Comparison of ENCODE assay signal across 2 cellular contexts in the genomic region with DNA sequence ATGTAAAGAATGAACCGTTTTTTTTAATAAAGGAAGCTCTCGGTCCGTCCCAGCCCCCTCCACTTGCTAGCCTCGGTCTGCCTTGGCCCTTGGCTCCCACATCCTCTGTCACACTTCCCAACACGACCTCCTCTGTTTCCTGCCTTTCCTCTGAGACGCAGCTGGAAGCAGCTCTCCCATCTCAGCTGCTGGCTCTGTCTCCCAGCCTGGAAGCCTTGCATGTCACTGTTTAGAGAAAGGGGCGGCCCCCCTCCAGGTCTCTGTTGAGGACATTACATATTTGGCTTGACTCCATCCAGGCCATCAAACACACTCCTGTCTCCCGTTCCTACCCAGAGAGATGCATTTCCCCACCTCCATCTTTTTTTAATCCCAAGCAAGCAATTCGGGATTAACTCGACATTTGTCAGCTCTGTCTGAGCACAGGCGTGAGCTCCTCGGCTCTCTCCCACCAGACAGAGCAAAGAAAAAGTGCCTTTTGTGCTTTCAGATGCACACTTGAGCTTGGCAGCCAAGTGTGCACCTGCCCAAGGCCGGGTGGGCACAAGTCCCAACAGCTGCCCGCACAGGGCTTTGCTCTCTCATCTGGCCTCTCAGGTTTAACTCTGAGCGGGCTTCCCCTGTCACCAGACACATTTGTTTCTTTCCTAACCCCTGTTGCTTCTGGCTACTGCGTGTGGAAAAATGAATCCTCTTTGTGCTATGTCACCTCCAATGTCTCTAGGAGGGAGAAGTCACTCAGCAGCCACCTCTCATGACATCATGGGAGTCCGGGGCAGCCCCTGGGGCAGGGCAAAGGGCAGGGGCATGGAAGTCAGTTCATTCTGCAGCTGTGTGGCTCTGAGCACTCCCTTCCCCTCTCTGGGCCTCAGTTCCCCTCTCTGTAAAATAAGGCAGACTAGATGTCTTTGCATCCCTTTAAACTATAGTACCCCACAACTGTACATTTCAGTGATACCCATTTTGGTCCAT.
TF ChIP-seq lines count a peak whose summit lies in the region.

No MANE protein-coding gene starts in this region.

TF ChIP-seq in liver, 16 proteins besides CTCF, POLR2A, EP300 and RAD21 (continued from another document):
- TF ChIP-seq, protein P1, sequence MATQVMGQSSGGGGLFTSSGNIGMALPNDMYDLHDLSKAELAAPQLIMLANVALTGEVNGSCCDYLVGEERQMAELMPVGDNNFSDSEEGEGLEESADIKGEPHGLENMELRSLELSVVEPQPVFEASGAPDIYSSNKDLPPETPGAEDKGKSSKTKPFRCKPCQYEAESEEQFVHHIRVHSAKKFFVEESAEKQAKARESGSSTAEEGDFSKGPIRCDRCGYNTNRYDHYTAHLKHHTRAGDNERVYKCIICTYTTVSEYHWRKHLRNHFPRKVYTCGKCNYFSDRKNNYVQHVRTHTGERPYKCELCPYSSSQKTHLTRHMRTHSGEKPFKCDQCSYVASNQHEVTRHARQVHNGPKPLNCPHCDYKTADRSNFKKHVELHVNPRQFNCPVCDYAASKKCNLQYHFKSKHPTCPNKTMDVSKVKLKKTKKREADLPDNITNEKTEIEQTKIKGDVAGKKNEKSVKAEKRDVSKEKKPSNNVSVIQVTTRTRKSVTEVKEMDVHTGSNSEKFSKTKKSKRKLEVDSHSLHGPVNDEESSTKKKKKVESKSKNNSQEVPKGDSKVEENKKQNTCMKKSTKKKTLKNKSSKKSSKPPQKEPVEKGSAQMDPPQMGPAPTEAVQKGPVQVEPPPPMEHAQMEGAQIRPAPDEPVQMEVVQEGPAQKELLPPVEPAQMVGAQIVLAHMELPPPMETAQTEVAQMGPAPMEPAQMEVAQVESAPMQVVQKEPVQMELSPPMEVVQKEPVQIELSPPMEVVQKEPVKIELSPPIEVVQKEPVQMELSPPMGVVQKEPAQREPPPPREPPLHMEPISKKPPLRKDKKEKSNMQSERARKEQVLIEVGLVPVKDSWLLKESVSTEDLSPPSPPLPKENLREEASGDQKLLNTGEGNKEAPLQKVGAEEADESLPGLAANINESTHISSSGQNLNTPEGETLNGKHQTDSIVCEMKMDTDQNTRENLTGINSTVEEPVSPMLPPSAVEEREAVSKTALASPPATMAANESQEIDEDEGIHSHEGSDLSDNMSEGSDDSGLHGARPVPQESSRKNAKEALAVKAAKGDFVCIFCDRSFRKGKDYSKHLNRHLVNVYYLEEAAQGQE (IDR thresholded peaks at IDR 0.05), result no peak
- TF ChIP-seq TAF1 (conservative IDR thresholded peaks at IDR 0.05), result no peak
- peak; percentile 61 to 70 for TF ChIP-seq RXRA (IDR thresholded peaks at IDR 0.05)
- peak; percentile 33 for TF ChIP-seq SP1 (IDR thresholded peaks at IDR 0.05)
- TF ChIP-seq FOXA1 (IDR thresholded peaks at IDR 0.05), result no peak
- peak; percentile 74 to 83 for TF ChIP-seq HNF4A (conservative IDR thresholded peaks at IDR 0.05)
TF ChIP-seq in liver: peak in this region for 4.

TF ChIP-seq in HepG2, 621 proteins besides CTCF, POLR2A, EP300 and RAD21 (continued from another document):
- TF ChIP-seq, protein P2, sequence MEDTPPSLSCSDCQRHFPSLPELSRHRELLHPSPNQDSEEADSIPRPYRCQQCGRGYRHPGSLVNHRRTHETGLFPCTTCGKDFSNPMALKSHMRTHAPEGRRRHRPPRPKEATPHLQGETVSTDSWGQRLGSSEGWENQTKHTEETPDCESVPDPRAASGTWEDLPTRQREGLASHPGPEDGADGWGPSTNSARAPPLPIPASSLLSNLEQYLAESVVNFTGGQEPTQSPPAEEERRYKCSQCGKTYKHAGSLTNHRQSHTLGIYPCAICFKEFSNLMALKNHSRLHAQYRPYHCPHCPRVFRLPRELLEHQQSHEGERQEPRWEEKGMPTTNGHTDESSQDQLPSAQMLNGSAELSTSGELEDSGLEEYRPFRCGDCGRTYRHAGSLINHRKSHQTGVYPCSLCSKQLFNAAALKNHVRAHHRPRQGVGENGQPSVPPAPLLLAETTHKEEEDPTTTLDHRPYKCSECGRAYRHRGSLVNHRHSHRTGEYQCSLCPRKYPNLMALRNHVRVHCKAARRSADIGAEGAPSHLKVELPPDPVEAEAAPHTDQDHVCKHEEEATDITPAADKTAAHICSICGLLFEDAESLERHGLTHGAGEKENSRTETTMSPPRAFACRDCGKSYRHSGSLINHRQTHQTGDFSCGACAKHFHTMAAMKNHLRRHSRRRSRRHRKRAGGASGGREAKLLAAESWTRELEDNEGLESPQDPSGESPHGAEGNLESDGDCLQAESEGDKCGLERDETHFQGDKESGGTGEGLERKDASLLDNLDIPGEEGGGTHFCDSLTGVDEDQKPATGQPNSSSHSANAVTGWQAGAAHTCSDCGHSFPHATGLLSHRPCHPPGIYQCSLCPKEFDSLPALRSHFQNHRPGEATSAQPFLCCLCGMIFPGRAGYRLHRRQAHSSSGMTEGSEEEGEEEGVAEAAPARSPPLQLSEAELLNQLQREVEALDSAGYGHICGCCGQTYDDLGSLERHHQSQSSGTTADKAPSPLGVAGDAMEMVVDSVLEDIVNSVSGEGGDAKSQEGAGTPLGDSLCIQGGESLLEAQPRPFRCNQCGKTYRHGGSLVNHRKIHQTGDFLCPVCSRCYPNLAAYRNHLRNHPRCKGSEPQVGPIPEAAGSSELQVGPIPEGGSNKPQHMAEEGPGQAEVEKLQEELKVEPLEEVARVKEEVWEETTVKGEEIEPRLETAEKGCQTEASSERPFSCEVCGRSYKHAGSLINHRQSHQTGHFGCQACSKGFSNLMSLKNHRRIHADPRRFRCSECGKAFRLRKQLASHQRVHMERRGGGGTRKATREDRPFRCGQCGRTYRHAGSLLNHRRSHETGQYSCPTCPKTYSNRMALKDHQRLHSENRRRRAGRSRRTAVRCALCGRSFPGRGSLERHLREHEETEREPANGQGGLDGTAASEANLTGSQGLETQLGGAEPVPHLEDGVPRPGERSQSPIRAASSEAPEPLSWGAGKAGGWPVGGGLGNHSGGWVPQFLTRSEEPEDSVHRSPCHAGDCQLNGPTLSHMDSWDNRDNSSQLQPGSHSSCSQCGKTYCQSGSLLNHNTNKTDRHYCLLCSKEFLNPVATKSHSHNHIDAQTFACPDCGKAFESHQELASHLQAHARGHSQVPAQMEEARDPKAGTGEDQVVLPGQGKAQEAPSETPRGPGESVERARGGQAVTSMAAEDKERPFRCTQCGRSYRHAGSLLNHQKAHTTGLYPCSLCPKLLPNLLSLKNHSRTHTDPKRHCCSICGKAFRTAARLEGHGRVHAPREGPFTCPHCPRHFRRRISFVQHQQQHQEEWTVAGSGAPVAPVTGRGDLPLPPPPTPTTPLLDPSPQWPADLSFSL (CRISPR knock-in tag; IDR thresholded peaks at IDR 0.05), result no peak
- TF ChIP-seq ATRX (CRISPR knock-in tag; IDR thresholded peaks at IDR 0.05; ENCODE audit: borderline replicate concordance) (no peak), KAT2B (IDR thresholded peaks at IDR 0.05; ENCODE audit: borderline replicate concordance, low read depth, low read length) (no peak)
